In the genomic region with DNA sequence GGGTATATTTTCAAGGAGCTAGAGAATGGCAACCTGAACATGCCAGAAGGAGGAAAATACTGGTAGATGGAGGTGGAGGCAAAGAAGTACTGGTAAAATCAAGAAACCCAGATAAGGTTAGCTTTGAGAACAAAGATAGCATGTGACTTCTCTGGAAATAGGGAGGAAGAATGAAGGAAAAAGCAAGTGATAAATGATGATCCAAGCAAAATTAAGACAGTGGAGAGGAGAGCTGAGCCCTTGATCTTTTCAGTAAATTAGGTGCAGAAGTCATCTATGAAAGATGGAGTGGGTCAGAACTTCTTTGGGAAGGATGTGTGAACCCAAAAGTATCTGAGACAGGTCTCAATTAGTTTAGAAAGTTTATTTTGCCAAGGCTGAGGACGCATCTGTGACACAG, we compare ENCODE assay signal across 23 cellular contexts. TPM values are rescaled to one million over a fixed set of nuclear protein-coding genes. Genes with fewer than 3 reads are reported as not detected.
DNase-seq lines count a peak whose midpoint lies in the region; ATAC-seq, FAIRE-seq and TF ChIP-seq lines count a peak whose summit lies in the region.
"Had no signal": no experiment of that assay in that cellular context is flagged by ENCODE, and none has a peak within 500 bp of the region (broad histone marks: within the 10 kb centered on the region; RNA-seq: fewer than 3 reads in every experiment).

No MANE protein-coding gene starts in this region.

- H3K27ac ChIP-seq in A549 (no peak overlapping the region), GM23338 (ENCODE audit: low read depth) (no peak overlapping the region), VCaP (peak overlapping the region; percentile 74), prostate gland (peak overlapping the region; percentile 45 to 63)
- H3K27ac ChIP-seq: BLaER1 treated with 17β-estradiol and CSF1 and Interleukin-3, amounts not matched to agents 10 nM and 100 nM; C4-2B had no signal

- no peaks in the 10 kb centered on the region for H3F3A ChIP-seq in GM23338 (replicated peaks; ENCODE audit: low read depth)

- TF ChIP-seq EP300 in A549 (IDR thresholded peaks at IDR 0.05) = no peak

- H3K36me3 ChIP-seq in GM23338 (ENCODE audit: insufficient read depth) = no peaks in the 10 kb centered on the region
- H3K36me3 ChIP-seq in prostate gland = no peaks in the 10 kb centered on the region
- H3K36me3 ChIP-seq: BLaER1 treated with 17β-estradiol and CSF1 and Interleukin-3, amounts not matched to agents 10 nM and 100 nM had no signal

- WGBS in A549 (ENCODE audit: missing lambda C conversion rate) = 60% methylated on average over 1 of the region's 1 CpG
- WGBS in prostate gland = 100% methylated on average over 1 of the region's 1 CpG

- H3K4me3 ChIP-seq in A549 = no peak overlapping the region
- H3K4me3 ChIP-seq in GM23338 = no peak overlapping the region
- H3K4me3 ChIP-seq in prostate gland = no peak overlapping the region
- H3K4me3 ChIP-seq: BLaER1 treated with 17β-estradiol and CSF1 and Interleukin-3, amounts not matched to agents 10 nM and 100 nM had no signal

- no peak for TF ChIP-seq CTCF in A549 (IDR thresholded peaks at IDR 0.05)
- TF ChIP-seq CTCF in GM23338 (conservative IDR thresholded peaks at IDR 0.05; ENCODE audit: low read depth in 2 of 2) = no peak
- TF ChIP-seq CTCF in VCaP (conservative IDR thresholded peaks at IDR 0.05) = no peak
- no peak for TF ChIP-seq CTCF in prostate gland (IDR thresholded peaks at IDR 0.05)
- TF ChIP-seq CTCF in omental fat pad (IDR thresholded peaks at IDR 0.05) = no peak

- peak overlapping the region; percentile 74 for H2AFZ ChIP-seq in GM23338

- H3K4me2 ChIP-seq in A549 = no peak overlapping the region
- H3K4me2 ChIP-seq in GM23338 = no peak overlapping the region
- H3K4me2 ChIP-seq: BLaER1 treated with 17β-estradiol and CSF1 and Interleukin-3, amounts not matched to agents 10 nM and 100 nM had no signal

- no peak overlapping the region for H3K4me3 Mint-ChIP-seq in GM23338
- H3K4me3 Mint-ChIP-seq: B cell; CD4-positive, alpha-beta T cell; CD8-positive, alpha-beta T cell had no signal

- no peaks in the 10 kb centered on the region for H3K27me3 Mint-ChIP-seq in GM23338 (ENCODE audit: insufficient read depth, low read depth, poor library complexity)

- H3K79me2 ChIP-seq in GM23338 (replicated peaks; ENCODE audit: insufficient read depth) = no peaks in the 10 kb centered on the region

- H3K9me3 Mint-ChIP-seq in GM23338 = no peaks in the 10 kb centered on the region
- H3K9me3 Mint-ChIP-seq: CD4-positive, alpha-beta T cell; CD8-positive, alpha-beta T cell had no signal

- H3K4me1 ChIP-seq in A549 (no peaks in the 10 kb centered on the region), GM23338 (ENCODE audit: insufficient read depth) (peaks cover 11% of the 10 kb centered on the region), prostate gland (replicated peaks) (peaks cover 6% of the 10 kb centered on the region)
- H3K4me1 ChIP-seq: BLaER1 treated with 17β-estradiol and CSF1 and Interleukin-3, amounts not matched to agents 10 nM and 100 nM; Caco-2 had no signal

- POLR2A ChIA-PET in A549 (lab: Yijun Ruan, JAX) = no interaction called here

- H3K27ac Mint-ChIP-seq in GM23338 = no peak overlapping the region
- H3K27ac Mint-ChIP-seq: B cell; CD4-positive, alpha-beta T cell; CD8-positive, alpha-beta T cell had no signal

- intact Hi-C loops in prostate gland (cut with DNase I) = no loop called here

- no peak for TF ChIP-seq RAD21 in A549 (conservative IDR thresholded peaks at IDR 0.05 in 1 of 2, IDR thresholded peaks at IDR 0.05 in 1 of 2)

- DNase-seq in A549 (ENCODE audit: low read depth in 1 of 2, low spot score in 1 of 2) = no peak
- no peak for DNase-seq in GM23338 (ENCODE audit: low spot score)
- no peak for DNase-seq in prostate gland (ENCODE audit: low spot score)
- no peak for DNase-seq in NCI-H446 (lab: John Stamatoyannopoulos, UW)
- DNase-seq in omental fat pad (ENCODE audit: low spot score) = no peak
- DNase-seq: 8988T; AML-193; Caco-2; Calu3; CD4-positive, alpha-beta T cell; CD8-positive, alpha-beta T cell; DMS79 treated with DMSO at 0.1 percent for 48 hours; GF-D8 had no signal

- no peaks in the 10 kb centered on the region for H3K9me2 ChIP-seq in GM23338 (ENCODE audit: insufficient read depth)

- no peak for FAIRE-seq in A549 (lab: Jason Lieb, UNC)
- FAIRE-seq: A204.1, D721Med, G401.6, GM12891, GM19239 had no signal

- H4K20me1 ChIP-seq in GM23338 (replicated peaks; ENCODE audit: insufficient read depth) = no peaks in the 10 kb centered on the region
- H4K20me1 ChIP-seq: BLaER1 treated with 17β-estradiol and CSF1 and Interleukin-3, amounts not matched to agents 10 nM and 100 nM had no signal

- ATAC-seq in A549 = no peak
- no peak for ATAC-seq in GM23338
- no peak for ATAC-seq in GM21360 (IDR thresholded peaks at IDR 0.05; ENCODE audit: unreplicated experiment)
- ATAC-seq in omental fat pad (ENCODE audit: low FRiP score) = no peak
- ATAC-seq: CD8-positive, alpha-beta T cell had no signal

- H3K9me3 ChIP-seq in A549 (no peaks in the 10 kb centered on the region), prostate gland (no peaks in the 10 kb centered on the region)
- H3K9me3 ChIP-seq: BLaER1 treated with 17β-estradiol and CSF1 and Interleukin-3, amounts not matched to agents 10 nM and 100 nM; Caco-2 had no signal

- no peak for TF ChIP-seq POLR2A in A549 (IDR thresholded peaks at IDR 0.05; ENCODE audit: low read length)
- no peak for TF ChIP-seq POLR2A in prostate gland (IDR thresholded peaks at IDR 0.05)

- H3K36me3 Mint-ChIP-seq in GM23338 (ENCODE audit: low read depth) = no peaks in the 10 kb centered on the region
- H3K36me3 Mint-ChIP-seq: CD8-positive, alpha-beta T cell had no signal

- H3K4me1 Mint-ChIP-seq in GM23338 = peaks cover 24% of the 10 kb centered on the region
- H3K4me1 Mint-ChIP-seq: B cell had no signal

- H3K27me3 ChIP-seq in GM23338 (ENCODE audit: insufficient read depth) = no peaks in the 10 kb centered on the region
- no peaks in the 10 kb centered on the region for H3K27me3 ChIP-seq in prostate gland (replicated peaks; ENCODE audit: insufficient read depth)
- H3K27me3 ChIP-seq: BLaER1 treated with 17β-estradiol and CSF1 and Interleukin-3, amounts not matched to agents 10 nM and 100 nM had no signal

- CTCF ChIA-PET in A549 (lab: Yijun Ruan, JAX) = interaction anchor here (1.7 to 10.1 kb wide), 4 partner anchors 10 to 167 kb away, joined by 5 to 112 read pairs (median 34); no protein-coding TSS in a partner anchor

TF ChIP-seq in A549, 52 proteins besides CTCF, POLR2A, EP300 and RAD21:
- TF ChIP-seq ZSCAN20 (CRISPR knock-in tag; IDR thresholded peaks at IDR 0.05) (no peak), RFX5 (IDR thresholded peaks at IDR 0.05) (no peak), MAFK (IDR thresholded peaks at IDR 0.05; ENCODE audit: partially characterized antibody) (peak; percentile 89)
- TF ChIP-seq, protein P1, sequence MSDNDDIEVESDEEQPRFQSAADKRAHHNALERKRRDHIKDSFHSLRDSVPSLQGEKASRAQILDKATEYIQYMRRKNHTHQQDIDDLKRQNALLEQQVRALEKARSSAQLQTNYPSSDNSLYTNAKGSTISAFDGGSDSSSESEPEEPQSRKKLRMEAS (IDR thresholded peaks at IDR 0.05) = no peak
- TF ChIP-seq, protein P2, sequence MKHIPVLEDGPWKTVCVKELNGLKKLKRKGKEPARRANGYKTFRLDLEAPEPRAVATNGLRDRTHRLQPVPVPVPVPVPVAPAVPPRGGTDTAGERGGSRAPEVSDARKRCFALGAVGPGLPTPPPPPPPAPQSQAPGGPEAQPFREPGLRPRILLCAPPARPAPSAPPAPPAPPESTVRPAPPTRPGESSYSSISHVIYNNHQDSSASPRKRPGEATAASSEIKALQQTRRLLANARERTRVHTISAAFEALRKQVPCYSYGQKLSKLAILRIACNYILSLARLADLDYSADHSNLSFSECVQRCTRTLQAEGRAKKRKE (CRISPR knock-in tag; IDR thresholded peaks at IDR 0.05; ENCODE audit: low read depth) = no peak

RNA-seq across cellular contexts. Expression of a gene that starts 25.7 kb away (rescaled TPM):
- polyA plus RNA-seq in A549 (2011; rRNA removed) = 51.4 and 56.6 TPM in 2 replicates
- polyA plus RNA-seq in A549 (2012; cell fraction: cytosol; rRNA removed) = 9.9 and 10.6 TPM in 2 replicates
- polyA plus RNA-seq in A549 (2012; cell fraction: nucleus; rRNA removed) = 3.7 and 4.8 TPM in 2 replicates
- 22.3 to 24.0 TPM (median 23.7 TPM) in 3 replicates for polyA plus RNA-seq in A549 (2017; fragmentation: RNase III; extraction: RNeasy Plus Mini Kit Qiagen cat#74134 plus additional on column Dnase treatment)
- polyA minus RNA-seq in A549 (2011; rRNA and poly(A)+ RNA removed) = 17.2 and 21.3 TPM in 2 replicates
- total RNA-seq in GM23338 (2014; rRNA removed; shearing (Covaris generic)) = 19.7 and 20.6 TPM in 2 replicates
- polyA plus RNA-seq in GM23338 (2016; fragmentation: Nextera tagmentation; extraction: Ambion mirVana) = 14.9 and 16.1 TPM in 2 replicates
- total RNA-seq in prostate gland = 10 to 100 TPM; 61.3 to 68.1 TPM
- 10 to 100 TPM; 23.0 to 35.5 (median 27.7) TPM for total RNA-seq in omental fat pad

RNA-seq across cellular contexts. Expression of a gene that starts 44.5 kb away (rescaled TPM):
- polyA plus RNA-seq in A549 (2011; rRNA removed) (12.7 and 14.1 TPM in 2 replicates), A549 (2017; fragmentation: RNase III; extraction: RNeasy Plus Mini Kit Qiagen cat#74134 plus additional on column Dnase treatment) (10.8 to 11.4 TPM (median 11.0 TPM) in 3 replicates), GM23338 (2016; fragmentation: Nextera tagmentation; extraction: Ambion mirVana) (19.0 and 28.4 TPM in 2 replicates)
- polyA plus RNA-seq in A549 (2012; cell fraction: cytosol; rRNA removed) = 11.9 and 12.5 TPM in 2 replicates
- 3.5 and 5.6 TPM in 2 replicates for polyA plus RNA-seq in A549 (2012; cell fraction: nucleus; rRNA removed)
- 14.6 and 21.1 TPM in 2 replicates for polyA minus RNA-seq in A549 (2011; rRNA and poly(A)+ RNA removed)
- 18.5 and 20.6 TPM in 2 replicates for total RNA-seq in GM23338 (2014; rRNA removed; shearing (Covaris generic))
- total RNA-seq in prostate gland (10 to 100 TPM; 12.8 to 36.7 TPM), omental fat pad (10 to 100 TPM in 2 of 4 donors, 1 to 10 TPM in 2; 7.8 to 15.9 (median 9.3) TPM)

Comparison
In these comparisons a context has a peak if more than half of its experiments do, and no peak if none do; other contexts are left out.
1. H3K27ac ChIP-seq: peak in VCaP (single experiment) and prostate gland (2 of 2); none in A549 (0 of 2) and GM23338 (single experiment).